ENCODE assay signal across 2 cellular contexts in the genomic region with DNA sequence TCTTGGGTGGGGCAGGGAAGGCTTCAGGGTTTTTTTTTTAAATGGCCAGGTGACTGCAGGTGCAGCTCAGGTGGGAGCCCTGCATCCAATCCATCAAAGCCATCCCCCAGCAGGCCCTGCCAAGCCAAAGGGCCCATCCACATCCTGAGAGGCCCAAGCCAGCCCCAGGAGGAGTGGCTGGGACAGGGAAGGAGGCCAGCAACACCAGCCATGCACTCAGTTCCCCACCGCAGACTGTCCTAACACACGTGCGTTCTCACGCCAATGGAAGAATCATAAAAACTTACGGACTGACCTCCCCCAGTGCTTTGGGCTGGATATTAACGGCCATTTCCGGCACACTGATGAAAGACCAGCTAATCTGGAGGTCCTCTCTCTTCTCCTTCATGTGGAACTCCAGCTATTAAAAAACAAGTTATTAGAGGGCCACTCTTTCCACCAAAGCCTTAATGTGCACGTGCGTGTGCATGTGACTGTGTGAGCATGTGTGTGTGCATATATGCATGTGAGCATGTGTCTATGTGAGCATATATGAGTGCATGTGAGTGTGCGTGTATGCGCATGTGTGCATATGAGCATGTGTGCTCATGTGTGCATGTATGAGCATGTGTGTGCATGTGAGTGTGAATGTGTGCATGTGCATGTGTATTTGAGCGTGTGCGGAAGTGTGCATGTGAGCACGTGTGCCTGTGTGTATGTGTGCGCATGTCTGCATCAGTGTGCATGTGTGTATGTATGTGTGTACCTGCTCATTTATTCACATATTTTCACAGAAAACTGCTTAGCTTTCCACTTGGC.
TF ChIP-seq lines count a peak whose summit lies in the region.

No MANE protein-coding gene starts in this region.

TF ChIP-seq in HepG2, 621 proteins besides CTCF, POLR2A, EP300 and RAD21:
- TF ChIP-seq, protein P1, sequence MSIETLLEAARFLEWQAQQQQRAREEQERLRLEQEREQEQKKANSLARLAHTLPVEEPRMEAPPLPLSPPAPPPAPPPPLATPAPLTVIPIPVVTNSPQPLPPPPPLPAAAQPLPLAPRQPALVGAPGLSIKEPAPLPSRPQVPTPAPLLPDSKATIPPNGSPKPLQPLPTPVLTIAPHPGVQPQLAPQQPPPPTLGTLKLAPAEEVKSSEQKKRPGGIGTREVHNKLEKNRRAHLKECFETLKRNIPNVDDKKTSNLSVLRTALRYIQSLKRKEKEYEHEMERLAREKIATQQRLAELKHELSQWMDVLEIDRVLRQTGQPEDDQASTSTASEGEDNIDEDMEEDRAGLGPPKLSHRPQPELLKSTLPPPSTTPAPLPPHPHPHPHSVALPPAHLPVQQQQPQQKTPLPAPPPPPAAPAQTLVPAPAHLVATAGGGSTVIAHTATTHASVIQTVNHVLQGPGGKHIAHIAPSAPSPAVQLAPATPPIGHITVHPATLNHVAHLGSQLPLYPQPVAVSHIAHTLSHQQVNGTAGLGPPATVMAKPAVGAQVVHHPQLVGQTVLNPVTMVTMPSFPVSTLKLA (IDR thresholded peaks at IDR 0.05), result peak; percentile 85
- TF ChIP-seq, protein P2, sequence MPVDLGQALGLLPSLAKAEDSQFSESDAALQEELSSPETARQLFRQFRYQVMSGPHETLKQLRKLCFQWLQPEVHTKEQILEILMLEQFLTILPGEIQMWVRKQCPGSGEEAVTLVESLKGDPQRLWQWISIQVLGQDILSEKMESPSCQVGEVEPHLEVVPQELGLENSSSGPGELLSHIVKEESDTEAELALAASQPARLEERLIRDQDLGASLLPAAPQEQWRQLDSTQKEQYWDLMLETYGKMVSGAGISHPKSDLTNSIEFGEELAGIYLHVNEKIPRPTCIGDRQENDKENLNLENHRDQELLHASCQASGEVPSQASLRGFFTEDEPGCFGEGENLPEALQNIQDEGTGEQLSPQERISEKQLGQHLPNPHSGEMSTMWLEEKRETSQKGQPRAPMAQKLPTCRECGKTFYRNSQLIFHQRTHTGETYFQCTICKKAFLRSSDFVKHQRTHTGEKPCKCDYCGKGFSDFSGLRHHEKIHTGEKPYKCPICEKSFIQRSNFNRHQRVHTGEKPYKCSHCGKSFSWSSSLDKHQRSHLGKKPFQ (CRISPR knock-in tag; IDR thresholded peaks at IDR 0.05; ENCODE audit: insufficient replicate concordance), result no peak
- TF ChIP-seq KLF9 (CRISPR knock-in tag; IDR thresholded peaks at IDR 0.05; ENCODE audit: low read depth) (no peak), THAP11 (CRISPR knock-in tag; IDR thresholded peaks at IDR 0.05) (no peak), ZNF33A (CRISPR knock-in tag; IDR thresholded peaks at IDR 0.05; ENCODE audit: borderline replicate concordance) (no peak)
- TF ChIP-seq, protein P3, sequence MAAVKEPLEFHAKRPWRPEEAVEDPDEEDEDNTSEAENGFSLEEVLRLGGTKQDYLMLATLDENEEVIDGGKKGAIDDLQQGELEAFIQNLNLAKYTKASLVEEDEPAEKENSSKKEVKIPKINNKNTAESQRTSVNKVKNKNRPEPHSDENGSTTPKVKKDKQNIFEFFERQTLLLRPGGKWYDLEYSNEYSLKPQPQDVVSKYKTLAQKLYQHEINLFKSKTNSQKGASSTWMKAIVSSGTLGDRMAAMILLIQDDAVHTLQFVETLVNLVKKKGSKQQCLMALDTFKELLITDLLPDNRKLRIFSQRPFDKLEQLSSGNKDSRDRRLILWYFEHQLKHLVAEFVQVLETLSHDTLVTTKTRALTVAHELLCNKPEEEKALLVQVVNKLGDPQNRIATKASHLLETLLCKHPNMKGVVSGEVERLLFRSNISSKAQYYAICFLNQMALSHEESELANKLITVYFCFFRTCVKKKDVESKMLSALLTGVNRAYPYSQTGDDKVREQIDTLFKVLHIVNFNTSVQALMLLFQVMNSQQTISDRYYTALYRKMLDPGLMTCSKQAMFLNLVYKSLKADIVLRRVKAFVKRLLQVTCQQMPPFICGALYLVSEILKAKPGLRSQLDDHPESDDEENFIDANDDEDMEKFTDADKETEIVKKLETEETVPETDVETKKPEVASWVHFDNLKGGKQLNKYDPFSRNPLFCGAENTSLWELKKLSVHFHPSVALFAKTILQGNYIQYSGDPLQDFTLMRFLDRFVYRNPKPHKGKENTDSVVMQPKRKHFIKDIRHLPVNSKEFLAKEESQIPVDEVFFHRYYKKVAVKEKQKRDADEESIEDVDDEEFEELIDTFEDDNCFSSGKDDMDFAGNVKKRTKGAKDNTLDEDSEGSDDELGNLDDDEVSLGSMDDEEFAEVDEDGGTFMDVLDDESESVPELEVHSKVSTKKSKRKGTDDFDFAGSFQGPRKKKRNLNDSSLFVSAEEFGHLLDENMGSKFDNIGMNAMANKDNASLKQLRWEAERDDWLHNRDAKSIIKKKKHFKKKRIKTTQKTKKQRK (IDR thresholded peaks at IDR 0.05; ENCODE audit: low read length), result no peak
- TF ChIP-seq, protein P4, sequence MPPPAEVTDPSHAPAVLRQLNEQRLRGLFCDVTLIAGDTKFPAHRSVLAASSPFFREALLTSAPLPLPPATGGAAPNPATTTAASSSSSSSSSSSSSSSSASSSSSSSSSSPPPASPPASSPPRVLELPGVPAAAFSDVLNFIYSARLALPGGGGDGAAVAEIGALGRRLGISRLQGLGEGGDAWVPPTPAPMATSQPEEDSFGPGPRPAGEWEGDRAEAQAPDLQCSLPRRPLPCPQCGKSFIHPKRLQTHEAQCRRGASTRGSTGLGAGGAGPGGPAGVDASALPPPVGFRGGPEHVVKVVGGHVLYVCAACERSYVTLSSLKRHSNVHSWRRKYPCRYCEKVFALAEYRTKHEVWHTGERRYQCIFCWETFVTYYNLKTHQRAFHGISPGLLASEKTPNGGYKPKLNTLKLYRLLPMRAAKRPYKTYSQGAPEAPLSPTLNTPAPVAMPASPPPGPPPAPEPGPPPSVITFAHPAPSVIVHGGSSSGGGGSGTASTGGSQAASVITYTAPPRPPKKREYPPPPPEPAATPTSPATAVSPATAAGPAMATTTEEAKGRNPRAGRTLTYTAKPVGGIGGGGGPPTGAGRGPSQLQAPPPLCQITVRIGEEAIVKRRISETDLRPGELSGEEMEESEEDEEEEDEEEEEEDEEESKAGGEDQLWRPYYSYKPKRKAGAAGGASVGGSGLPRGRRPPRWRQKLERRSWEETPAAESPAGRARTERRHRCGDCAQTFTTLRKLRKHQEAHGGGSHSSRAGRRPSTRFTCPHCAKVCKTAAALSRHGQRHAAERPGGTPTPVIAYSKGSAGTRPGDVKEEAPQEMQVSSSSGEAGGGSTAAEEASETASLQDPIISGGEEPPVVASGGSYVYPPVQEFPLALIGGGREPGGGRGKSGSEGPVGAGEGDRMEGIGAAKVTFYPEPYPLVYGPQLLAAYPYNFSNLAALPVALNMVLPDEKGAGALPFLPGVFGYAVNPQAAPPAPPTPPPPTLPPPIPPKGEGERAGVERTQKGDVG (CRISPR knock-in tag; IDR thresholded peaks at IDR 0.05; ENCODE audit: borderline replicate concordance), result no peak

TF ChIP-seq in neural cell, 6 proteins besides CTCF, POLR2A, EP300 and RAD21:
- TF ChIP-seq MXI1 (conservative IDR thresholded peaks at IDR 0.05; ENCODE audit: poor library complexity, severe bottlenecking) (no peak), POLR2AphosphoS5 (IDR thresholded peaks at IDR 0.05) (no peak), EZH2 (IDR thresholded peaks at IDR 0.05; ENCODE audit: borderline replicate concordance, insufficient read depth, low read length, poor library complexity, severe bottlenecking) (no peak), TAF1 (IDR thresholded peaks at IDR 0.05; ENCODE audit: low read depth) (no peak), SMC3 (conservative IDR thresholded peaks at IDR 0.05; ENCODE audit: poor library complexity) (no peak)
- TF ChIP-seq, protein P5, sequence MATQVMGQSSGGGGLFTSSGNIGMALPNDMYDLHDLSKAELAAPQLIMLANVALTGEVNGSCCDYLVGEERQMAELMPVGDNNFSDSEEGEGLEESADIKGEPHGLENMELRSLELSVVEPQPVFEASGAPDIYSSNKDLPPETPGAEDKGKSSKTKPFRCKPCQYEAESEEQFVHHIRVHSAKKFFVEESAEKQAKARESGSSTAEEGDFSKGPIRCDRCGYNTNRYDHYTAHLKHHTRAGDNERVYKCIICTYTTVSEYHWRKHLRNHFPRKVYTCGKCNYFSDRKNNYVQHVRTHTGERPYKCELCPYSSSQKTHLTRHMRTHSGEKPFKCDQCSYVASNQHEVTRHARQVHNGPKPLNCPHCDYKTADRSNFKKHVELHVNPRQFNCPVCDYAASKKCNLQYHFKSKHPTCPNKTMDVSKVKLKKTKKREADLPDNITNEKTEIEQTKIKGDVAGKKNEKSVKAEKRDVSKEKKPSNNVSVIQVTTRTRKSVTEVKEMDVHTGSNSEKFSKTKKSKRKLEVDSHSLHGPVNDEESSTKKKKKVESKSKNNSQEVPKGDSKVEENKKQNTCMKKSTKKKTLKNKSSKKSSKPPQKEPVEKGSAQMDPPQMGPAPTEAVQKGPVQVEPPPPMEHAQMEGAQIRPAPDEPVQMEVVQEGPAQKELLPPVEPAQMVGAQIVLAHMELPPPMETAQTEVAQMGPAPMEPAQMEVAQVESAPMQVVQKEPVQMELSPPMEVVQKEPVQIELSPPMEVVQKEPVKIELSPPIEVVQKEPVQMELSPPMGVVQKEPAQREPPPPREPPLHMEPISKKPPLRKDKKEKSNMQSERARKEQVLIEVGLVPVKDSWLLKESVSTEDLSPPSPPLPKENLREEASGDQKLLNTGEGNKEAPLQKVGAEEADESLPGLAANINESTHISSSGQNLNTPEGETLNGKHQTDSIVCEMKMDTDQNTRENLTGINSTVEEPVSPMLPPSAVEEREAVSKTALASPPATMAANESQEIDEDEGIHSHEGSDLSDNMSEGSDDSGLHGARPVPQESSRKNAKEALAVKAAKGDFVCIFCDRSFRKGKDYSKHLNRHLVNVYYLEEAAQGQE (IDR thresholded peaks at IDR 0.05; ENCODE audit: borderline replicate concordance), result no peak
